Comparison of ENCODE assay signal across 13 cellular contexts in the genomic region with DNA sequence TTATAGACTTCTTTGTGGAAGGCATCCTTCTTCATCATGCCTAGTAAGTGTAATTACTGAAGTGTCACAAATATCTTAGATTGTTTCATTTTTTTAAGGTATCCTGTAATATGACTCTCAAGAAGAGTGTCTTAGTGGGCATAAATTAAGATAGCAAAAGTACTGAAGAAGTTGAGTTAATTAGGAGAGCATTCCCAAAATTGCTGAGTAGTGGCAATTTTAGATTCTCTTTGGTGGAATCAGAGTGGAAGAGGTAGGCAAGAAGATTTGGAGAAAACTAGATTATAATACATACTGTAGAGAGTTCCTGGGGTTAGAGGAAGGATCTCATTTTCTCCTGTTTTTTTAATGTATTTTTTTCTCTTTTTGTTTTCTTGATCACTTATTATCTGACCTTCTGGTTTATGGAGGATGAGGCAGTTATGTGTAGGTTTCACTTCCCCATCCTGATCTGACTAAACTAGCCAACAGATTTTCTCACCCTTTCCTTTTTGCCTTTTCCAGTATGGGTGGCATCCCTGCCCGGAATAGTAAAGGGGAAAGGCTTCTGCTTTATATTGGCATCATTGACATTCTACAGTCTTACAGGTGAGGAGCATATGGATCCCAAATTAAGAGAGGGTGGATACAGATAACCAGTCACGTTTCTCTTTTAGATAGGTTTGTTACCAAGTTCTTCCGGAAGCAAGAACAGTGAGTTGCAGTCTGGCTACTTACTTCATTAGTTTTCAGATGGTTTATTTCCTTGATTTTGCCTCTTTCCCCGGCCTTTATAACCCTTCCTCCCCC.
DNase-seq lines count a peak whose midpoint lies in the region; ATAC-seq and FAIRE-seq lines count a peak whose summit lies in the region.
"Had no signal": no experiment of that assay in that cellular context is flagged by ENCODE, and none has a peak within 500 bp of the region (broad histone marks: within the 10 kb centered on the region; RNA-seq: fewer than 3 reads in every experiment).

No MANE protein-coding gene starts in this region.

- H3K36me3 ChIP-seq in BLaER1: peaks cover 100% of the 10 kb centered on the region

- H4K20me1 ChIP-seq in BLaER1: peaks cover 8% of the 10 kb centered on the region; the same call in 1 of the 2 replicates

- ATAC-seq in GM18868 (IDR thresholded peaks at IDR 0.05; ENCODE audit: unreplicated experiment): no peak

- peak; percentile 75 for FAIRE-seq in GM18507 (lab: Jason Lieb, UNC)
- FAIRE-seq: pancreas had no signal

- 0 out of 2 replicates have a peak overlapping the region, but pooled peaks have one; percentile 2 for H3K4me2 ChIP-seq in BLaER1

- peak overlapping the region; percentile 26; the same call in 1 of the 2 replicates for H3K27ac ChIP-seq in BLaER1
- H3K27ac ChIP-seq: pancreas had no signal

- H3K9ac ChIP-seq in BLaER1: no peak overlapping the region

- DNase-seq in GM18507 (ENCODE audit: extremely low spot score, insufficient read length, low read depth) (peak; percentile 11), RPMI8226 (peak; percentile 21), germinal center (ENCODE audit: low spot score) (peak; percentile 19), NCI-H146 (lab: John Stamatoyannopoulos, UW) (no peak), NCI-H524 (lab: John Stamatoyannopoulos, UW) (no peak)
- DNase-seq in stimulated activated CD4-positive, alpha-beta T cell treated with anti-CD3 and anti-CD28 coated beads, Interleukin-15, amount 100 ng/mL, for 24 hours: no peak
- DNase-seq: CD4-positive, CD25-positive, alpha-beta regulatory T cell; NCI-H187 treated with DMSO at 0.1 percent for 48 hours; pancreas; T-helper 2 cell had no signal

- no peak overlapping the region for H3K4me3 ChIP-seq in BLaER1
- H3K4me3 ChIP-seq: lung, pancreas had no signal

- H3K4me1 ChIP-seq in BLaER1: peaks cover 12% of the 10 kb centered on the region
- H3K4me1 ChIP-seq: pancreas had no signal

- H3K9me3 ChIP-seq in BLaER1: no peaks in the 10 kb centered on the region
- H3K9me3 ChIP-seq: pancreas had no signal

- H3K27me3 ChIP-seq in BLaER1: no peaks in the 10 kb centered on the region
- H3K27me3 ChIP-seq: pancreas had no signal

Comparison
In these comparisons a context has a peak if more than half of its experiments do, and no peak if none do; other contexts are left out.
1. DNase-seq: peak in GM18507 (single experiment), RPMI8226 (single experiment) and germinal center (single experiment); none in NCI-H146 (single experiment), stimulated activated CD4-positive, alpha-beta T cell treated with anti-CD3 and anti-CD28 coated beads, Interleukin-15, amount 100 ng/mL, for 24 hours (single experiment) and NCI-H524 (0 of 2).